ENCODE assay signal across 8 cellular contexts in genomic region chr18:55322176-55322735, GRCh38.
DNase-seq lines count a peak whose midpoint lies in the region; ATAC-seq, FAIRE-seq and TF ChIP-seq lines count a peak whose summit lies in the region.

No MANE protein-coding gene starts in this region.

- peaks cover 58% of the 10 kb centered on the region for H3K79me2 ChIP-seq in OCI-LY7 (ENCODE audit: insufficient read depth, low read depth, low read length)

- H3K27ac ChIP-seq in OCI-LY7 (ENCODE audit: low read depth, low read length, poor library complexity, severe bottlenecking) (peak overlapping the region; percentile 61), colonic mucosa (peak overlapping the region; percentile 80), kidney (ENCODE audit: low read depth in 2 of 2, low read length in 2 of 2) (peak overlapping the region; percentile 75 to 88)

- POLR2A ChIA-PET in OCI-LY7 (lab: Charles Lee) = interaction anchor here (0.6 to 1.0 kb wide), 3 partner anchors 10 to 310 kb away, joined by 3 to 4 read pairs (median 3); no protein-coding TSS in a partner anchor

- TF ChIP-seq CTCF in OCI-LY7 (conservative IDR thresholded peaks at IDR 0.05; ENCODE audit: low read length) (peak; percentile 26; the same call in 1 of the 2 replicates), colonic mucosa (IDR thresholded peaks at IDR 0.05) (no peak), kidney (IDR thresholded peaks at IDR 0.05; ENCODE audit: borderline replicate concordance, extremely low read depth, insufficient read depth) (no peak)

- H3K27me3 ChIP-seq in colonic mucosa = peaks cover 6% of the 10 kb centered on the region

- FAIRE-seq in kidney (lab: Jason Lieb, UNC) = no peak

- peak overlapping the region; percentile 38 to 65 for H3K9ac ChIP-seq in colonic mucosa (ENCODE audit: low read depth in 2 of 2, low read length in 2 of 2)
- H3K9ac ChIP-seq in kidney (ENCODE audit: low read length in 2 of 2) = peak overlapping the region; percentile 2 to 68

- H4K20me1 ChIP-seq in OCI-LY7 (ENCODE audit: insufficient read depth, low read length) = peaks cover 21% of the 10 kb centered on the region; the same call in 1 of the 2 replicates

- intact Hi-C loops in OCI-LY7 (cut with micrococcal nuclease; ENCODE audit: unreplicated experiment) = loop anchor here (5.0 kb wide), 2 partner anchors 95 to 265 kb away; partner anchors contain the start of gene TCF4
- intact Hi-C loops in colonic mucosa (cut with DNase I) = no loop called here
- intact Hi-C loops in kidney (cut with DNase I) = no loop called here

- H3K4me3 ChIP-seq in OCI-LY7 (ENCODE audit: low read depth, low read length, poor library complexity, severe bottlenecking) = peak overlapping the region; percentile 73
- H3K4me3 ChIP-seq in colonic mucosa = peak overlapping the region; percentile 32
- H3K4me3 ChIP-seq in kidney (ENCODE audit: low read length in 2 of 2) = peak overlapping the region; percentile 78 to 81

- H3K4me2 ChIP-seq in OCI-LY7 (ENCODE audit: low read length) = peak overlapping the region; percentile 76

- H3K36me3 ChIP-seq in OCI-LY7 (ENCODE audit: insufficient read depth, low read length) (no peaks in the 10 kb centered on the region), colonic mucosa (no peaks in the 10 kb centered on the region), kidney (ENCODE audit: control insufficient read depth in 1 of 2, insufficient read depth in 2 of 2, low read length in 2 of 2) (no peaks in the 10 kb centered on the region)

- peak; percentile 55 for ATAC-seq in GM21423 (IDR thresholded peaks at IDR 0.05; ENCODE audit: unreplicated experiment)

- no TSS peak for BruUV-seq in OCI-LY7 (replicated peaks; lab: Mats Ljungman, UMichigan)

- H3K9me3 ChIP-seq in OCI-LY7 (ENCODE audit: low read length) (no peaks in the 10 kb centered on the region), colonic mucosa (no peaks in the 10 kb centered on the region), kidney (ENCODE audit: control insufficient read depth in 1 of 2, low read length in 2 of 2) (no peaks in the 10 kb centered on the region)

- no peaks in the 10 kb centered on the region for H3K9me2 ChIP-seq in OCI-LY7 (ENCODE audit: insufficient read depth, low read length)

- CTCF ChIA-PET in OCI-LY7 (lab: Charles Lee; ENCODE audit: unreplicated experiment) = no interaction called here

- H3K4me1 ChIP-seq in OCI-LY7 (ENCODE audit: insufficient read depth, low read length, poor library complexity, severe bottlenecking) (peaks cover 58% of the 10 kb centered on the region), colonic mucosa (no peaks in the 10 kb centered on the region), kidney (ENCODE audit: control insufficient read depth in 1 of 2, insufficient read depth in 1 of 2, low read depth in 1 of 2, low read length in 2 of 2) (no peaks in the 10 kb centered on the region)

- no peak overlapping the region for H2AFZ ChIP-seq in OCI-LY7 (ENCODE audit: low read length)

- DNase-seq in ELR (ENCODE audit: low read depth) (peak; percentile 94), HT1080 (ENCODE audit: low read depth) (peak; percentile 51), OCI-LY7 (ENCODE audit: low spot score) (peak; percentile 70), colonic mucosa (peak; percentile 61), kidney (peak; percentile 89), smooth muscle cell of the brain vasculature (ENCODE audit: low read depth, low spot score) (peak; percentile 85), AML-193 (lab: John Stamatoyannopoulos, UW) (no peak)

Comparison
In these comparisons a context has a peak if more than half of its experiments do, and no peak if none do; other contexts are left out.
1. DNase-seq: peak in ELR (single experiment), HT1080 (single experiment), OCI-LY7 (single experiment), colonic mucosa (single experiment), kidney (single experiment) and smooth muscle cell of the brain vasculature (single experiment); none in AML-193 (0 of 2).
2. Peak in every context shown above with its lines, with median percentiles within 50 percentile points of each other: H3K27ac ChIP-seq and H3K4me3 ChIP-seq.